Comparison of ENCODE assay signal across 11 cellular contexts in genomic region chr5:61177716-61178115, GRCh38. TPM values are rescaled to one million over a fixed set of nuclear protein-coding genes. Genes with fewer than 3 reads are reported as not detected.
DNase-seq lines count a peak whose midpoint lies in the region; ATAC-seq and TF ChIP-seq lines count a peak whose summit lies in the region.
"Had no signal": no experiment of that assay in that cellular context is flagged by ENCODE, and none has a peak within 500 bp of the region (broad histone marks: within the 10 kb centered on the region; RNA-seq: fewer than 3 reads in every experiment).

No MANE protein-coding gene starts in this region.

- no peaks in the 10 kb centered on the region for H3K79me2 ChIP-seq in GM23338 (replicated peaks; ENCODE audit: insufficient read depth)

- H3K27me3 ChIP-seq in thyroid gland (no peaks in the 10 kb centered on the region), GM23338 (ENCODE audit: insufficient read depth) (no peaks in the 10 kb centered on the region)

- H3K27me3 Mint-ChIP-seq in GM23338 (ENCODE audit: insufficient read depth, low read depth, poor library complexity): no peaks in the 10 kb centered on the region

- H3K4me2 ChIP-seq in GM23338: no peak overlapping the region

- TF ChIP-seq CTCF in thyroid gland (IDR thresholded peaks at IDR 0.05): no peak
- TF ChIP-seq CTCF in GM23338 (conservative IDR thresholded peaks at IDR 0.05; ENCODE audit: low read depth in 2 of 2): no peak

- no peaks in the 10 kb centered on the region for H3K36me3 ChIP-seq in thyroid gland
- H3K36me3 ChIP-seq in GM23338 (ENCODE audit: insufficient read depth): no peaks in the 10 kb centered on the region

- TF ChIP-seq POLR2A in thyroid gland (IDR thresholded peaks at IDR 0.05): no peak

- H3K27ac ChIP-seq in thyroid gland (peak overlapping the region; percentile 31 to 73 (median 58)), GM23338 (ENCODE audit: low read depth) (no peak overlapping the region)

- no peak overlapping the region for H3K27ac Mint-ChIP-seq in GM23338

- H3K9me3 Mint-ChIP-seq in GM23338: no peaks in the 10 kb centered on the region; the same call in 2 of the 3 replicates
- H3K9me3 Mint-ChIP-seq: activated T-cell treated with anti-CD3 and anti-CD28 coated beads, Interleukin-2, amount 50 U/mL, for 4 hours had no signal

- H3K36me3 Mint-ChIP-seq in GM23338 (ENCODE audit: low read depth): no peaks in the 10 kb centered on the region

- no peaks in the 10 kb centered on the region for H3K4me1 Mint-ChIP-seq in GM23338

- intact Hi-C loops in thyroid gland (cut with DNase I): loop anchor here (5.0 kb wide), 1 partner anchor 155 kb away; the partner anchor contains the start of gene ZSWIM6

- no peaks in the 10 kb centered on the region; the same call in 1 of the 2 replicates for H4K20me1 ChIP-seq in GM23338 (replicated peaks; ENCODE audit: insufficient read depth)

- H3K4me3 ChIP-seq in thyroid gland (replicated peaks in 1 of 3) (no peak overlapping the region), GM23338 (no peak overlapping the region)

- H3F3A ChIP-seq in GM23338 (replicated peaks; ENCODE audit: low read depth): no peaks in the 10 kb centered on the region

- WGBS in thyroid gland, 2 donors: 81 to 91% methylated on average over 7 of the region's 7 CpGs

- ATAC-seq in GM18909 (IDR thresholded peaks at IDR 0.05; ENCODE audit: poor library complexity, unreplicated experiment): peak; percentile 84
- ATAC-seq in GM21723 (IDR thresholded peaks at IDR 0.05; ENCODE audit: unreplicated experiment): peak; percentile 91
- ATAC-seq in HG03196 (IDR thresholded peaks at IDR 0.05; ENCODE audit: unreplicated experiment): peak; percentile 79
- ATAC-seq in GM23338: no peak
- ATAC-seq: activated T-cell treated with anti-CD3 and anti-CD28 coated beads, Interleukin-2, amount 50 U/mL, for 4 hours had no signal

- no peak overlapping the region for H3K4me3 Mint-ChIP-seq in GM23338
- H3K4me3 Mint-ChIP-seq: activated T-cell treated with anti-CD3 and anti-CD28 coated beads, Interleukin-2, amount 50 U/mL, for 4 hours had no signal

- H2AFZ ChIP-seq in GM23338: no peak overlapping the region

- H3K9me2 ChIP-seq in GM23338 (ENCODE audit: insufficient read depth): no peaks in the 10 kb centered on the region

- DNase-seq in thyroid gland (no peak), activated T-cell treated with anti-CD3 and anti-CD28 coated beads for 4 hours (no peak), GM23338 (ENCODE audit: low spot score) (no peak)
- no peak for DNase-seq in stimulated activated CD4-positive, alpha-beta T cell treated with anti-CD3 and anti-CD28 coated beads, Interleukin-12 subunit alpha, Interleukin-12 subunit beta, amount 100 ng/mL, for 4 hours
- DNase-seq: activated T-cell treated with anti-CD3 and anti-CD28 coated beads, Interleukin-2, amount 50 U/mL, for 4 hours; H7; nucleus accumbens; stimulated activated CD4-positive, alpha-beta T cell treated with anti-CD3 and anti-CD28 coated beads, Interleukin-2, amount 100 ng/mL, for 24 hours had no signal

- H3K9me3 ChIP-seq in thyroid gland: no peaks in the 10 kb centered on the region

- H3K4me1 ChIP-seq in thyroid gland (peaks cover 26 to 44% of the 10 kb centered on the region in 2 donors), GM23338 (ENCODE audit: insufficient read depth) (no peaks in the 10 kb centered on the region)

TF ChIP-seq in GM23338, 12 proteins besides CTCF, POLR2A, EP300 and RAD21:
- TF ChIP-seq EZH2phosphoT487 (IDR thresholded peaks at IDR 0.05; ENCODE audit: unreplicated experiment): no peak
- no peak for TF ChIP-seq POLR2AphosphoS5 (IDR thresholded peaks at IDR 0.05; ENCODE audit: low read depth)
- no peak for TF ChIP-seq STAT1 (IDR thresholded peaks at IDR 0.05; ENCODE audit: unreplicated experiment)
- no peak for TF ChIP-seq CREB1 (CRISPR knock-in tag; IDR thresholded peaks at IDR 0.05; ENCODE audit: low read depth)
- TF ChIP-seq, protein P1, sequence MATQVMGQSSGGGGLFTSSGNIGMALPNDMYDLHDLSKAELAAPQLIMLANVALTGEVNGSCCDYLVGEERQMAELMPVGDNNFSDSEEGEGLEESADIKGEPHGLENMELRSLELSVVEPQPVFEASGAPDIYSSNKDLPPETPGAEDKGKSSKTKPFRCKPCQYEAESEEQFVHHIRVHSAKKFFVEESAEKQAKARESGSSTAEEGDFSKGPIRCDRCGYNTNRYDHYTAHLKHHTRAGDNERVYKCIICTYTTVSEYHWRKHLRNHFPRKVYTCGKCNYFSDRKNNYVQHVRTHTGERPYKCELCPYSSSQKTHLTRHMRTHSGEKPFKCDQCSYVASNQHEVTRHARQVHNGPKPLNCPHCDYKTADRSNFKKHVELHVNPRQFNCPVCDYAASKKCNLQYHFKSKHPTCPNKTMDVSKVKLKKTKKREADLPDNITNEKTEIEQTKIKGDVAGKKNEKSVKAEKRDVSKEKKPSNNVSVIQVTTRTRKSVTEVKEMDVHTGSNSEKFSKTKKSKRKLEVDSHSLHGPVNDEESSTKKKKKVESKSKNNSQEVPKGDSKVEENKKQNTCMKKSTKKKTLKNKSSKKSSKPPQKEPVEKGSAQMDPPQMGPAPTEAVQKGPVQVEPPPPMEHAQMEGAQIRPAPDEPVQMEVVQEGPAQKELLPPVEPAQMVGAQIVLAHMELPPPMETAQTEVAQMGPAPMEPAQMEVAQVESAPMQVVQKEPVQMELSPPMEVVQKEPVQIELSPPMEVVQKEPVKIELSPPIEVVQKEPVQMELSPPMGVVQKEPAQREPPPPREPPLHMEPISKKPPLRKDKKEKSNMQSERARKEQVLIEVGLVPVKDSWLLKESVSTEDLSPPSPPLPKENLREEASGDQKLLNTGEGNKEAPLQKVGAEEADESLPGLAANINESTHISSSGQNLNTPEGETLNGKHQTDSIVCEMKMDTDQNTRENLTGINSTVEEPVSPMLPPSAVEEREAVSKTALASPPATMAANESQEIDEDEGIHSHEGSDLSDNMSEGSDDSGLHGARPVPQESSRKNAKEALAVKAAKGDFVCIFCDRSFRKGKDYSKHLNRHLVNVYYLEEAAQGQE (IDR thresholded peaks at IDR 0.05; ENCODE audit: unreplicated experiment): no peak
- TF ChIP-seq EZH2 (IDR thresholded peaks at IDR 0.05; ENCODE audit: low read depth, unreplicated experiment): no peak
- TF ChIP-seq NANOG (IDR thresholded peaks at IDR 0.05; ENCODE audit: borderline replicate concordance): no peak
- no peak for TF ChIP-seq JUNB (IDR thresholded peaks at IDR 0.05; ENCODE audit: unreplicated experiment)

RNA-seq across cellular contexts. Expression of gene SMIM15, which starts 15.4 kb away (rescaled TPM):
- 10 to 100 TPM; 37.4 to 55.9 (median 41.2) TPM for total RNA-seq in thyroid gland
- total RNA-seq in GM23338 (2014; rRNA removed; shearing (Covaris generic)): 33.4 and 45.7 TPM in 2 replicates
- polyA plus RNA-seq in GM23338 (2016; fragmentation: Nextera tagmentation; extraction: Ambion mirVana): 42.2 and 53.9 TPM in 2 replicates
